Comparison of ENCODE assay signal across 8 cellular contexts in the genomic region with DNA sequence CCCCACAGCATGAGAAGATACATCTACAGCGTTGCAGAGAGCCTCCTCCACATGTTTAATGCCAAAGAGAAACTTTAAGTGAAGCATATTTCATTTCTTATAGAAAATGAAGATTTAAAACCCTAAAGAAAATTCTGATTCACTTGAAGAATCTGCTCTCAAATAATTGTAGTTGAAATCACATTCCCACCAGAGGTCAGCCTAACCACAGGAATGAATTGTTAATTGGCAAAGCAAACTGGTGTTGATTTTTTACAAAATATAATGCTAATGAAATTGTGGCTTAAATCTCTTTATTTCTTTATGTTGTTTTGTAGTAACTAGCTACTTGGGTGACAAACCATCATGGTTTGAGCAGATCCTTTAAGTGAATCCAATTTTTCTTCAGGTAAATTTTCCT. TPM values are rescaled to one million over a fixed set of nuclear protein-coding genes. Genes with fewer than 3 reads are reported as not detected.
DNase-seq lines count a peak whose midpoint lies in the region; ATAC-seq and TF ChIP-seq lines count a peak whose summit lies in the region.

No MANE protein-coding gene starts in this region.

- peaks cover 0 to 16% of the 10 kb centered on the region in 2 donors for H3K27me3 Mint-ChIP-seq in stimulated activated naive B cell treated with anti-CD40 and anti-IgM and Interleukin-4, amounts not matched to agents 10 μg/mL and 1 μg/mL and 100 μg/mL, for 72 hours

- H3K4me3 ChIP-seq in transverse colon = no peak overlapping the region

- TF ChIP-seq EP300 in transverse colon (IDR thresholded peaks at IDR 0.05; ENCODE audit: low read depth) = no peak

- H3K9me3 ChIP-seq in transverse colon = no peaks in the 10 kb centered on the region

- no peaks in the 10 kb centered on the region for H3K4me1 Mint-ChIP-seq in stimulated activated naive B cell treated with anti-CD40 and anti-IgM and Interleukin-4, amounts not matched to agents 10 μg/mL and 1 μg/mL and 100 μg/mL, for 72 hours

- H3K27ac Mint-ChIP-seq in stimulated activated naive B cell treated with anti-CD40 and anti-IgM and Interleukin-4, amounts not matched to agents 10 μg/mL and 1 μg/mL and 100 μg/mL, for 72 hours = no peak overlapping the region

- H3K27me3 ChIP-seq in transverse colon = no peaks in the 10 kb centered on the region

- H3K4me3 Mint-ChIP-seq in stimulated activated naive B cell treated with anti-CD40 and anti-IgM and Interleukin-4, amounts not matched to agents 10 μg/mL and 1 μg/mL and 100 μg/mL, for 72 hours = no peak overlapping the region

- no peak for TF ChIP-seq POLR2A in transverse colon (IDR thresholded peaks at IDR 0.05)

- H3K9me3 Mint-ChIP-seq in stimulated activated naive B cell treated with anti-CD40 and anti-IgM and Interleukin-4, amounts not matched to agents 10 μg/mL and 1 μg/mL and 100 μg/mL, for 72 hours = peaks cover 4 to 9% of the 10 kb centered on the region in 2 donors

- in situ Hi-C loops in ACHN (cut with HindIII; ENCODE audit: low pct_ligation_motif_present, low pct_unique_long_range_greater_than_20kb, low sequenced_read_pairs) = loop anchor here (25.0 kb wide), 1 partner anchor 303 kb away; no protein-coding TSS in a partner anchor
- in situ Hi-C loops in transverse colon (cut with MboI; ENCODE audit: low pct_ligation_motif_present in 1 of 4, low pct_unique_long_range_greater_than_20kb in 1 of 4, low sequenced_read_pairs in 3 of 4) = loop anchor here in 2 of 4 donors (25.0 kb wide), 1 partner anchor 303 kb away; no protein-coding TSS in a partner anchor

- intact Hi-C loops in transverse colon (cut with DNase I; ENCODE audit: low total_unique reads) = no loop called here

- H3K36me3 Mint-ChIP-seq in stimulated activated naive B cell treated with anti-CD40 and anti-IgM and Interleukin-4, amounts not matched to agents 10 μg/mL and 1 μg/mL and 100 μg/mL, for 72 hours = no peaks in the 10 kb centered on the region

- ATAC-seq in stimulated activated naive B cell treated with anti-CD40 and anti-IgM and Interleukin-4, amounts not matched to agents 10 μg/mL and 1 μg/mL and 100 μg/mL, for 72 hours (replicated peaks) = no peak
- no peak for ATAC-seq in HG03565 (IDR thresholded peaks at IDR 0.05; ENCODE audit: unreplicated experiment)

- no peaks in the 10 kb centered on the region for H3K4me1 ChIP-seq in transverse colon

- no peaks in the 10 kb centered on the region for H3K36me3 ChIP-seq in transverse colon

- 14 to 27% methylated on average over 1 of the region's 1 CpG for WGBS in transverse colon (ENCODE audit: low coverage in 1 of 2), 2 donors

- DNase-seq in ACHN (peak; percentile 45), GM04504 (ENCODE audit: low read depth) (peak; percentile 16), RPMI8226 (peak; percentile 5), globus pallidus (ENCODE audit: low spot score) (peak; percentile 52), transverse colon (no peak), MV-4-11 (lab: John Stamatoyannopoulos, UW) (no peak)
- no peak for DNase-seq in stimulated activated naive B cell treated with anti-CD40 and anti-IgM and Interleukin-4, amounts not matched to agents 10 μg/mL and 1 μg/mL and 100 μg/mL, for 72 hours

- peak in 3 of 5 experiments; percentile 9 to 27 (median 24) for TF ChIP-seq CTCF in transverse colon (IDR thresholded peaks at IDR 0.05)

- H3K27ac ChIP-seq in transverse colon = no peak overlapping the region

RNA-seq across cellular contexts. Expression of a gene that starts 31.1 kb away (rescaled TPM):
- total RNA-seq in transverse colon = 1 to 10 TPM in 2 of 4 donors, under 1 TPM in 1, not detected in 1; 0.96 to 7.6 (median 1.4) TPM

Comparison
In these comparisons a context has a peak if more than half of its experiments do, and no peak if none do; other contexts are left out.
1. DNase-seq: peak in ACHN (single experiment), GM04504 (single experiment), RPMI8226 (single experiment) and globus pallidus (single experiment); none in transverse colon (single experiment), MV-4-11 (single experiment) and stimulated activated naive B cell treated with anti-CD40 and anti-IgM and Interleukin-4, amounts not matched to agents 10 μg/mL and 1 μg/mL and 100 μg/mL, for 72 hours (single experiment).